ENCODE assay signal across 1 cellular context in genomic region chr5:159331099-159331973, GRCh38.
TF ChIP-seq lines count a peak whose summit lies in the region.

No MANE protein-coding gene starts in this region.

TF ChIP-seq in WTC11, 78 proteins besides CTCF, POLR2A, EP300 and RAD21 (continued from another document):
- TF ChIP-seq NFE2L1 (CRISPR knock-in tag; IDR thresholded peaks at IDR 0.05) = no peak
- TF ChIP-seq NR3C1 (CRISPR knock-in tag; conservative IDR thresholded peaks at IDR 0.05; ENCODE audit: low read depth) = no peak
- no peak for TF ChIP-seq ZNF512 (CRISPR knock-in tag; IDR thresholded peaks at IDR 0.05; ENCODE audit: borderline replicate concordance)
- no peak for TF ChIP-seq TP53 (CRISPR knock-in tag; IDR thresholded peaks at IDR 0.05)
- TF ChIP-seq ZNF121 (CRISPR knock-in tag; IDR thresholded peaks at IDR 0.05) = no peak
- TF ChIP-seq E2F4 (CRISPR knock-in tag; IDR thresholded peaks at IDR 0.05; ENCODE audit: borderline replicate concordance, low read depth) = no peak
- TF ChIP-seq MLX (CRISPR knock-in tag; IDR thresholded peaks at IDR 0.05) = no peak
- no peak for TF ChIP-seq AFF4 (CRISPR knock-in tag; IDR thresholded peaks at IDR 0.05; ENCODE audit: borderline replicate concordance)
- 0 out of 2 replicates have a peak, but pooled peaks have one; percentile 33 for TF ChIP-seq ZNF232 (CRISPR knock-in tag; IDR thresholded peaks at IDR 0.05)
- TF ChIP-seq ESRRA (CRISPR knock-in tag; IDR thresholded peaks at IDR 0.05; ENCODE audit: borderline replicate concordance) = no peak
- TF ChIP-seq JAZF1 (CRISPR knock-in tag; IDR thresholded peaks at IDR 0.05) = no peak
- TF ChIP-seq ARID4B (CRISPR knock-in tag; IDR thresholded peaks at IDR 0.05; ENCODE audit: borderline replicate concordance) = no peak
- TF ChIP-seq RELA (CRISPR knock-in tag; IDR thresholded peaks at IDR 0.05; ENCODE audit: borderline replicate concordance) = 0 out of 2 replicates have a peak, but pooled peaks have one; percentile 24
- TF ChIP-seq KAT7 (CRISPR knock-in tag; IDR thresholded peaks at IDR 0.05; ENCODE audit: borderline replicate concordance) = no peak
- TF ChIP-seq, protein P1, sequence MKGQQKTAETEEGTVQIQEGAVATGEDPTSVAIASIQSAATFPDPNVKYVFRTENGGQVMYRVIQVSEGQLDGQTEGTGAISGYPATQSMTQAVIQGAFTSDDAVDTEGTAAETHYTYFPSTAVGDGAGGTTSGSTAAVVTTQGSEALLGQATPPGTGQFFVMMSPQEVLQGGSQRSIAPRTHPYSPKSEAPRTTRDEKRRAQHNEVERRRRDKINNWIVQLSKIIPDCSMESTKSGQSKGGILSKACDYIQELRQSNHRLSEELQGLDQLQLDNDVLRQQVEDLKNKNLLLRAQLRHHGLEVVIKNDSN (CRISPR knock-in tag; IDR thresholded peaks at IDR 0.05) = no peak
- TF ChIP-seq MYBL2 (CRISPR knock-in tag; IDR thresholded peaks at IDR 0.05) = peak; percentile 18; the same call in 1 of the 2 replicates
- no peak for TF ChIP-seq MXD4 (CRISPR knock-in tag; IDR thresholded peaks at IDR 0.05; ENCODE audit: borderline replicate concordance)
- TF ChIP-seq EMX1 (CRISPR knock-in tag; IDR thresholded peaks at IDR 0.05) = no peak
- TF ChIP-seq SP1 (CRISPR knock-in tag; conservative IDR thresholded peaks at IDR 0.05) = no peak
- TF ChIP-seq HMGXB4 (CRISPR knock-in tag; IDR thresholded peaks at IDR 0.05) = peak; percentile 99
- no peak for TF ChIP-seq TCF7 (CRISPR knock-in tag; IDR thresholded peaks at IDR 0.05; ENCODE audit: low read depth)
- no peak for TF ChIP-seq GTF2I (CRISPR knock-in tag; conservative IDR thresholded peaks at IDR 0.05)
- no peak for TF ChIP-seq NFYB (CRISPR knock-in tag; conservative IDR thresholded peaks at IDR 0.05; ENCODE audit: low read depth)
- no peak for TF ChIP-seq ZNF138 (CRISPR knock-in tag; conservative IDR thresholded peaks at IDR 0.05)
- no peak for TF ChIP-seq NR1H2 (CRISPR knock-in tag; IDR thresholded peaks at IDR 0.05)
- no peak for TF ChIP-seq ZNF423 (CRISPR knock-in tag; IDR thresholded peaks at IDR 0.05)
